3 cellular contexts compared by ENCODE assay signal in genomic region chr6:115191989-115192388, GRCh38.
A peak's percentile ranks its signal among the peaks of the same experiment; 100 is the strongest.
TF ChIP-seq lines count a peak whose summit lies in the region.

No MANE protein-coding gene starts in this region.

TF ChIP-seq in A549, 52 proteins besides CTCF, POLR2A, EP300 and RAD21:
- TF ChIP-seq MAFK (IDR thresholded peaks at IDR 0.05; ENCODE audit: partially characterized antibody) (peak; percentile 58), NPAS2 (CRISPR knock-in tag; IDR thresholded peaks at IDR 0.05; ENCODE audit: borderline replicate concordance) (no peak), HOXA7 (CRISPR knock-in tag; IDR thresholded peaks at IDR 0.05) (no peak), NFE2L2 (conservative IDR thresholded peaks at IDR 0.05; ENCODE audit: low read length) (no peak)

TF ChIP-seq in IMR-90, 13 proteins besides CTCF, POLR2A, EP300 and RAD21:
- TF ChIP-seq MAFK (IDR thresholded peaks at IDR 0.05; ENCODE audit: low read depth, low read length) (peak; percentile 87), MXI1 (IDR thresholded peaks at IDR 0.05; ENCODE audit: borderline replicate concordance, low read depth, low read length) (no peak), CHD1 (IDR thresholded peaks at IDR 0.05; ENCODE audit: low read depth, low read length) (no peak)

TF ChIP-seq in H1, 55 proteins besides CTCF, POLR2A, EP300 and RAD21:
- peak; percentile 65; the same call in 1 of the 2 replicates for TF ChIP-seq MAFK (IDR thresholded peaks at IDR 0.05; ENCODE audit: low read depth, low read length)
- TF ChIP-seq RFX5 (IDR thresholded peaks at IDR 0.05; ENCODE audit: borderline replicate concordance, low read depth, low read length), result no peak
TF ChIP-seq in H1: peak in this region for 1.
